Comparison of ENCODE assay signal across 8 cellular contexts in genomic region chr17:14301761-14302401, GRCh38. TPM values are rescaled to one million over a fixed set of nuclear protein-coding genes. Genes with fewer than 3 reads are reported as not detected.
DNase-seq lines count a peak whose midpoint lies in the region; ATAC-seq and TF ChIP-seq lines count a peak whose summit lies in the region.

No MANE protein-coding gene starts in this region.

- intact Hi-C loops in CD4-positive, alpha-beta T cell (cut with DNase I, micrococcal nuclease), result loop anchor here (1.0 to 5.0 kb wide), 14 partner anchors 7 to 1285 kb away; partner anchors contain the start of genes COX10 (in 2 of the 2) and ELAC2 (in 2 of the 2)
- intact Hi-C loops in activated B cell treated with CpG ODN at 0.5 μM for 24 hours (cut with micrococcal nuclease), result loop anchor here (1.0 to 5.0 kb wide), 13 partner anchors 35 to 1697 kb away; partner anchors contain the start of genes COX10, TTC19 and ZSWIM7
- intact Hi-C loops in colonic mucosa (cut with DNase I), result no loop called here
- intact Hi-C loops in PC-9 (cut with micrococcal nuclease; ENCODE audit: unreplicated experiment), result no loop called here

- no TSS peak for BruUV-seq in PC-9 (replicated peaks; lab: Mats Ljungman, UMichigan)

- H3K27ac ChIP-seq in CD4-positive, alpha-beta T cell (ENCODE audit: low read depth, low read length), result peak overlapping the region; percentile 73
- H3K27ac ChIP-seq in colonic mucosa (peak overlapping the region; percentile 69), mesodermal cell (ENCODE audit: low read depth, low read length, severe bottlenecking) (no peak overlapping the region), PC-9 (no peak overlapping the region)

- H3K9me2 ChIP-seq in PC-9 (ENCODE audit: insufficient read depth), result no peaks in the 10 kb centered on the region

- H3F3A ChIP-seq in PC-9 (ENCODE audit: insufficient read depth, low read depth), result no peaks in the 10 kb centered on the region

- H3K27ac Mint-ChIP-seq in CD4-positive, alpha-beta T cell, result peak overlapping the region; percentile 86
- H3K27ac Mint-ChIP-seq in activated B cell treated with CpG ODN at 0.5 μM for 24 hours, result peak overlapping the region; percentile 86
- H3K27ac Mint-ChIP-seq in stimulated activated naive CD8-positive, alpha-beta T cell treated with anti-CD3 and anti-CD28 coated beads, Interleukin-15, Interleukin-2, amounts not matched to agents 100 ng/mL and 50 ng/mL, for 24 hours, result peak overlapping the region; percentile 94

- POLR2A ChIA-PET in CD4-positive, alpha-beta T cell (lab: Charles Lee), result interaction anchor here (0.9 to 6.6 kb wide), 19 partner anchors 7 to 1284 kb away, joined by 3 to 111 read pairs (median 4); partner anchors contain the start of genes COX10 and ELAC2
- POLR2A ChIA-PET in activated B cell treated with CpG ODN at 0.5 μM for 24 hours (lab: Charles Lee) (interaction anchor here (0.6 to 2.9 kb wide), 10 partner anchors 7 to 1284 kb away, joined by 3 to 30 read pairs (median 6); partner anchors contain the start of genes COX10 and ELAC2), PC-9 (lab: Charles Lee; ENCODE audit: unreplicated experiment) (no interaction called here)

- no peak overlapping the region for H3K4me2 ChIP-seq in PC-9

- peak overlapping the region; percentile 99 for H3K4me3 Mint-ChIP-seq in CD4-positive, alpha-beta T cell
- peak overlapping the region; percentile 87 for H3K4me3 Mint-ChIP-seq in activated B cell treated with CpG ODN at 0.5 μM for 24 hours
- peak overlapping the region; percentile 95 for H3K4me3 Mint-ChIP-seq in stimulated activated naive CD8-positive, alpha-beta T cell treated with anti-CD3 and anti-CD28 coated beads, Interleukin-15, Interleukin-2, amounts not matched to agents 100 ng/mL and 50 ng/mL, for 24 hours

- no peaks in the 10 kb centered on the region for H4K20me1 ChIP-seq in PC-9 (ENCODE audit: insufficient read depth)

- CTCF ChIA-PET in CD4-positive, alpha-beta T cell (lab: Charles Lee), result interaction anchor here (0.8 to 4.6 kb wide), 25 partner anchors 13 to 1284 kb away, joined by 3 to 26 read pairs (median 3); partner anchors contain the start of genes COX10 and ELAC2
- CTCF ChIA-PET in activated B cell treated with CpG ODN at 0.5 μM for 24 hours (lab: Charles Lee), result interaction anchor here (0.9 to 3.9 kb wide), 9 partner anchors 50 to 708 kb away, joined by 3 to 20 read pairs (median 4); partner anchors contain the start of gene HS3ST3A1
- CTCF ChIA-PET in PC-9 (lab: Charles Lee), result no interaction called here

- H3K4me1 ChIP-seq in colonic mucosa (peaks cover 12% of the 10 kb centered on the region), mesodermal cell (ENCODE audit: control insufficient read depth, insufficient read depth, low read length, poor library complexity, severe bottlenecking) (peaks cover 15% of the 10 kb centered on the region), PC-9 (replicated peaks; ENCODE audit: insufficient read depth) (no peaks in the 10 kb centered on the region)

- H3K9ac ChIP-seq in colonic mucosa (ENCODE audit: low read depth in 2 of 2, low read length in 2 of 2), result peak overlapping the region; percentile 74 to 78

- H3K27me3 Mint-ChIP-seq in CD4-positive, alpha-beta T cell, result peaks cover 36% of the 10 kb centered on the region
- H3K27me3 Mint-ChIP-seq in activated B cell treated with CpG ODN at 0.5 μM for 24 hours, result peaks cover 42% of the 10 kb centered on the region
- H3K27me3 Mint-ChIP-seq in stimulated activated naive CD8-positive, alpha-beta T cell treated with anti-CD3 and anti-CD28 coated beads, Interleukin-15, Interleukin-2, amounts not matched to agents 100 ng/mL and 50 ng/mL, for 24 hours, result peaks cover 18% of the 10 kb centered on the region

- DNase-seq in CD4-positive, alpha-beta T cell, result peak in 9 of 10 experiments; percentile 37 to 62 (median 53)
- DNase-seq in activated B cell treated with CpG ODN at 0.5 μM for 24 hours (peak; percentile 60), colonic mucosa (peak; percentile 44), PC-9 (no peak)

- WGBS in mesodermal cell (ENCODE audit: insufficient coverage in 2 of 2), 2 experiments, result 0% methylated on average over 47 to 49 of the region's 56 CpGs

- no peaks in the 10 kb centered on the region for H3K79me2 ChIP-seq in PC-9 (ENCODE audit: low read depth)

- no peaks in the 10 kb centered on the region for H3K9me3 Mint-ChIP-seq in CD4-positive, alpha-beta T cell
- peaks cover 4% of the 10 kb centered on the region for H3K9me3 Mint-ChIP-seq in activated B cell treated with CpG ODN at 0.5 μM for 24 hours
- no peaks in the 10 kb centered on the region for H3K9me3 Mint-ChIP-seq in stimulated activated naive CD8-positive, alpha-beta T cell treated with anti-CD3 and anti-CD28 coated beads, Interleukin-15, Interleukin-2, amounts not matched to agents 100 ng/mL and 50 ng/mL, for 24 hours

- H3K36me3 ChIP-seq in colonic mucosa (no peaks in the 10 kb centered on the region), mesodermal cell (ENCODE audit: control insufficient read depth, insufficient read depth, low read length) (no peaks in the 10 kb centered on the region), PC-9 (ENCODE audit: low read depth) (no peaks in the 10 kb centered on the region)

- no peak overlapping the region for H2AFZ ChIP-seq in PC-9

- H3K4me1 Mint-ChIP-seq in CD4-positive, alpha-beta T cell (ENCODE audit: low read depth), result peaks cover 67% of the 10 kb centered on the region
- peaks cover 55% of the 10 kb centered on the region for H3K4me1 Mint-ChIP-seq in activated B cell treated with CpG ODN at 0.5 μM for 24 hours
- peaks cover 74% of the 10 kb centered on the region for H3K4me1 Mint-ChIP-seq in stimulated activated naive CD8-positive, alpha-beta T cell treated with anti-CD3 and anti-CD28 coated beads, Interleukin-15, Interleukin-2, amounts not matched to agents 100 ng/mL and 50 ng/mL, for 24 hours (ENCODE audit: low read depth)

- ATAC-seq in CD4-positive, alpha-beta T cell (ENCODE audit: poor library complexity), result peak; percentile 6
- ATAC-seq in HG03025 (IDR thresholded peaks at IDR 0.05; ENCODE audit: low FRiP score, unreplicated experiment), result peak; percentile 15
- ATAC-seq in activated B cell treated with CpG ODN at 0.5 μM for 24 hours (ENCODE audit: low read depth), result peak; percentile 28
- no peak for ATAC-seq in GM18858 (IDR thresholded peaks at IDR 0.05; ENCODE audit: unreplicated experiment)

- TF ChIP-seq CTCF in CD4-positive, alpha-beta T cell (IDR thresholded peaks at IDR 0.05), result no peak
- TF ChIP-seq CTCF in activated B cell treated with CpG ODN at 0.5 μM for 24 hours (IDR thresholded peaks at IDR 0.05), result no peak
- no peak for TF ChIP-seq CTCF in colonic mucosa (IDR thresholded peaks at IDR 0.05)
- no peak for TF ChIP-seq CTCF in PC-9 (conservative IDR thresholded peaks at IDR 0.05)

- H3K27me3 ChIP-seq in CD4-positive, alpha-beta T cell (ENCODE audit: control insufficient read depth, insufficient read depth, low read length), result peaks cover 20% of the 10 kb centered on the region
- H3K27me3 ChIP-seq in colonic mucosa (peaks cover 60% of the 10 kb centered on the region), PC-9 (ENCODE audit: insufficient read depth, low read depth) (0 out of 2 replicates have a peak, but pooled peaks cover 3% of the 10 kb centered on the region)

- peaks cover 30% of the 10 kb centered on the region for H3K36me3 Mint-ChIP-seq in CD4-positive, alpha-beta T cell (ENCODE audit: low read depth)
- peaks cover 2% of the 10 kb centered on the region for H3K36me3 Mint-ChIP-seq in activated B cell treated with CpG ODN at 0.5 μM for 24 hours (ENCODE audit: low read depth)
- H3K36me3 Mint-ChIP-seq in stimulated activated naive CD8-positive, alpha-beta T cell treated with anti-CD3 and anti-CD28 coated beads, Interleukin-15, Interleukin-2, amounts not matched to agents 100 ng/mL and 50 ng/mL, for 24 hours (ENCODE audit: low read depth), result peaks cover 12% of the 10 kb centered on the region

- H3K4me3 ChIP-seq in colonic mucosa (peak overlapping the region; percentile 52), mesodermal cell (ENCODE audit: extremely low read depth, insufficient read depth, low read length, poor library complexity, severe bottlenecking) (peak overlapping the region; percentile 70), PC-9 (no peak overlapping the region)

- H3K9me3 ChIP-seq in CD4-positive, alpha-beta T cell (ENCODE audit: control insufficient read depth, low read length), result no peaks in the 10 kb centered on the region
- H3K9me3 ChIP-seq in colonic mucosa (no peaks in the 10 kb centered on the region), mesodermal cell (ENCODE audit: control insufficient read depth, low read length) (no peaks in the 10 kb centered on the region), PC-9 (ENCODE audit: insufficient read depth, low read depth) (no peaks in the 10 kb centered on the region)

RNA-seq across cellular contexts. Expression of gene HS3ST3B1, which starts 1.0 kb away (rescaled TPM):
- total RNA-seq in CD4-positive, alpha-beta T cell, result 10 to 100 TPM in 1 of 2 experiments, 1 to 10 TPM in 1; 9.3 to 11.5 TPM
- total RNA-seq in activated B cell treated with CpG ODN at 0.5 μM for 24 hours (3.1 and 3.3 TPM in 2 replicates), colonic mucosa (1 to 10 TPM; 1.1 TPM), PC-9 (2021) (not detected in 2 replicates)
- 12.2 TPM for polyA plus RNA-seq in mesodermal cell (2013, experiment 1 of 2)
- 9.6 TPM for polyA plus RNA-seq in mesodermal cell (2013, experiment 2 of 2)

Comparison
In these comparisons a context has a peak if more than half of its experiments do, and no peak if none do; other contexts are left out.
1. DNase-seq: peak in CD4-positive, alpha-beta T cell (9 of 10), activated B cell treated with CpG ODN at 0.5 μM for 24 hours (single experiment) and colonic mucosa (single experiment); none in PC-9 (0 of 2).
2. H3K27ac ChIP-seq: peak in CD4-positive, alpha-beta T cell (single experiment) and colonic mucosa (single experiment); none in mesodermal cell (single experiment) and PC-9 (single experiment).
3. intact Hi-C loops: an anchor here in CD4-positive, alpha-beta T cell (1.0 to 5.0 kb wide) and activated B cell treated with CpG ODN at 0.5 μM for 24 hours (1.0 to 5.0 kb wide); none called in colonic mucosa and PC-9.
4. Peak in every context shown above with its lines, with median percentiles within 50 percentile points of each other: H3K27ac Mint-ChIP-seq and H3K4me3 Mint-ChIP-seq.